ENCODE assay signal across 13 cellular contexts in genomic region chr5:141866111-141866510, GRCh38. TPM values are rescaled to one million over a fixed set of nuclear protein-coding genes. Genes with fewer than 3 reads are reported as not detected.
DNase-seq lines count a peak whose midpoint lies in the region; FAIRE-seq and TF ChIP-seq lines count a peak whose summit lies in the region.
"Had no signal": no experiment of that assay in that cellular context is flagged by ENCODE, and none has a peak within 500 bp of the region (broad histone marks: within the 10 kb centered on the region; RNA-seq: fewer than 3 reads in every experiment).

No MANE protein-coding gene starts in this region.

- H3K4me3 Mint-ChIP-seq in neural crest cell = no peak overlapping the region
- H3K4me3 Mint-ChIP-seq: naive B cell had no signal

- peak overlapping the region; percentile 83 for H3K27ac Mint-ChIP-seq in neural crest cell (ENCODE audit: unreplicated experiment)

- H3K36me3 Mint-ChIP-seq in neural crest cell (ENCODE audit: low read depth) = peaks cover 14% of the 10 kb centered on the region
- H3K36me3 Mint-ChIP-seq: naive B cell had no signal

- no peak for TF ChIP-seq CTCF in neural crest cell (conservative IDR thresholded peaks at IDR 0.05)
- TF ChIP-seq CTCF in GM13976 (IDR thresholded peaks at IDR 0.05; ENCODE audit: borderline replicate concordance, control extremely low read depth, extremely low read depth, insufficient read depth, missing control alignments) = no peak

- in situ Hi-C loops in GM13976 (cut with MboI; ENCODE audit: low sequenced_read_pairs, unreplicated experiment) = no loop called here

- FAIRE-seq in HTR-8/SVneo (lab: Jason Lieb, UNC) = no peak

- H3K9me3 Mint-ChIP-seq in neural crest cell = no peaks in the 10 kb centered on the region

- DNase-seq in Ammon's horn (ENCODE audit: low spot score) = peak; percentile 97
- DNase-seq in NCI-H69 (lab: John Stamatoyannopoulos, UW) = peak; percentile 49
- peak; percentile 76 for DNase-seq in foreskin melanocyte
- DNase-seq in neural crest cell (ENCODE audit: low read depth, low spot score) = no peak
- no peak for DNase-seq in GM13976 (ENCODE audit: low spot score)
- DNase-seq in NCI-H82 (lab: John Stamatoyannopoulos, UW) = no peak
- DNase-seq in DMS79 treated with DMSO at 0.1 percent for 48 hours (lab: John Stamatoyannopoulos, UW) = no peak
- no peak for DNase-seq in HTR-8/SVneo (ENCODE audit: insufficient read length, low spot score)
- DNase-seq: AML-193, foreskin fibroblast, naive B cell, NCI-H446 had no signal

- peaks cover 16% of the 10 kb centered on the region for H3K4me1 Mint-ChIP-seq in neural crest cell
- H3K4me1 Mint-ChIP-seq: naive B cell had no signal

- no peaks in the 10 kb centered on the region for H3K27me3 Mint-ChIP-seq in neural crest cell (ENCODE audit: low read depth)

RNA-seq across cellular contexts. Expression of gene PCDH1, which starts 12.1 kb away (rescaled TPM):
- total RNA-seq in neural crest cell = 16.2 and 17.3 TPM in 2 replicates
- total RNA-seq: T-helper 2 cell treated with Interferon-gamma antibody and Interleukin-4, amounts not matched to agents 100 ng/mL and 5 ng/mL, for 36 hours had no signal

RNA-seq across cellular contexts. Expression of gene DELE1, which starts 57.6 kb away (rescaled TPM):
- total RNA-seq in neural crest cell = 88.7 and 93.5 TPM in 2 replicates

Comparison
In these comparisons a context has a peak if more than half of its experiments do, and no peak if none do; other contexts are left out.
1. DNase-seq: peak in Ammon's horn (single experiment), NCI-H69 (single experiment) and foreskin melanocyte (single experiment); none in neural crest cell (single experiment), GM13976 (single experiment), NCI-H82 (single experiment), DMS79 treated with DMSO at 0.1 percent for 48 hours (single experiment) and HTR-8/SVneo (single experiment).